ENCODE assay signal across 12 cellular contexts in the genomic region with DNA sequence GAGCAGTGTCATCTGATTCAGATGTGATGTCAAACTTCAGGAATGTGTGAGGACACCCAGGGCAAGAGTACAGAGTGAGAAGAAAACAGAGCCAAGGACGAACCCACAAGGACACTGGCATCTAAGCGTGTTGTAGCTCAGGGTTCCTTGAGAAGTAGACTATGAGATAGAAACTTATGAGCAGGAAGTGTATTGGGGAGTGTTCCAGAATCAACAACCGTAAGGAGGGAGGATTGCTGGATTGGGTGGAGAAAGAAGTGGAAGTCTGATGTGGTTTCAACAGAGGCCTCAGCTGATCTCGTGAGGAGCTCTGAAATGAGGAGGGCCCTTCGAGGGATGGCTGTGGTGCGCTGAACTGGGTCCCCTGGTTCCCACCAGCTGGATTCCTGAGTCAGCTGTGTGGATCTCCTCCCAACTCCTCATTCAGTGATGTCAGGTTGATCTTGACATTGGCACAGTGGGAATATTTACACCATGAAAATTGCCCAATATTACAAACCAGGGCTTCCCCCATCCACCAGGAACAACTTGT. TPM values are rescaled to one million over a fixed set of nuclear protein-coding genes. Genes with fewer than 3 reads are reported as not detected.
DNase-seq lines count a peak whose midpoint lies in the region; ATAC-seq and TF ChIP-seq lines count a peak whose summit lies in the region.
"Had no signal": no experiment of that assay in that cellular context is flagged by ENCODE, and none has a peak within 500 bp of the region (broad histone marks: within the 10 kb centered on the region; RNA-seq: fewer than 3 reads in every experiment).

No MANE protein-coding gene starts in this region.

- no peaks in the 10 kb centered on the region for H3K4me1 Mint-ChIP-seq in Calu3 (ENCODE audit: low read depth, unreplicated experiment)

- no peaks in the 10 kb centered on the region for H3K79me1 ChIP-seq in IMR-90 (ENCODE audit: low read depth in 1 of 2, low read length in 2 of 2)

- in situ Hi-C loops in IMR-90 (cut with MboI; ENCODE audit: low sequenced_read_pairs), result no loop called here

- no peak overlapping the region for H2AK9ac ChIP-seq in IMR-90 (replicated peaks; ENCODE audit: low read depth, low read length, poor library complexity)

- H3K56ac ChIP-seq in IMR-90 (ENCODE audit: extremely low read depth, insufficient read depth, low read length), result no peak overlapping the region

- H3K27me3 ChIP-seq in IMR-90 (ENCODE audit: control insufficient read depth, insufficient read depth, low read length) (peaks cover 7% of the 10 kb centered on the region), left lung (no peaks in the 10 kb centered on the region), tibial artery (no peaks in the 10 kb centered on the region)

- no peak overlapping the region for H4K91ac ChIP-seq in IMR-90 (ENCODE audit: insufficient read depth, low read depth, low read length)

- intact Hi-C loops in IMR-90 (cut with micrococcal nuclease) (no loop called here), left lung (cut with DNase I) (loop anchor here in 1 of 2 donors (10.0 kb wide), 1 partner anchor 78 kb away; no protein-coding TSS in a partner anchor), tibial artery (cut with DNase I; ENCODE audit: low total_unique reads) (loop anchor here (10.0 kb wide), 1 partner anchor 248 kb away; a partner anchor contains a TSS), Calu3 (cut with micrococcal nuclease; ENCODE audit: unreplicated experiment) (loop anchor here (5.0 kb wide), 1 partner anchor 156 kb away; a partner anchor contains a TSS)

- TF ChIP-seq POLR2A in IMR-90 (IDR thresholded peaks at IDR 0.05; ENCODE audit: low read depth, low read length), result no peak

- 0 out of 4 replicates have a peak overlapping the region, but pooled peaks of 1 of the 2 experiments have one; percentile 2 for H4K8ac ChIP-seq in IMR-90 (ENCODE audit: low read depth in 2 of 2, low read length in 2 of 2)

- no peaks in the 10 kb centered on the region for H3K36me3 ChIP-seq in IMR-90 (ENCODE audit: control insufficient read depth, insufficient read depth, low read length)
- no peaks in the 10 kb centered on the region for H3K36me3 ChIP-seq in left lung
- no peaks in the 10 kb centered on the region for H3K36me3 ChIP-seq in tibial artery

- H3K9me1 ChIP-seq in IMR-90 (ENCODE audit: insufficient read depth, low read length), result no peaks in the 10 kb centered on the region

- no peak for TF ChIP-seq RAD21 in IMR-90 (IDR thresholded peaks at IDR 0.05; ENCODE audit: low read length)

- POLR2A ChIA-PET in IMR-90 (lab: Charles Lee; ENCODE audit: unreplicated experiment), result no interaction called here

- peak; percentile 65 for ATAC-seq in IMR-90 (ENCODE audit: low read depth)
- peak; percentile 72 for ATAC-seq in left lung
- no peak for ATAC-seq in HG02678 (IDR thresholded peaks at IDR 0.05; ENCODE audit: unreplicated experiment)
- no peak for ATAC-seq in GM21528 (IDR thresholded peaks at IDR 0.05; ENCODE audit: low FRiP score, unreplicated experiment)

- H3K9ac ChIP-seq in IMR-90 (ENCODE audit: low read depth, low read length), result no peak overlapping the region

- dilution Hi-C loops in IMR-90 (cut with HindIII; ENCODE audit: low sequenced_read_pairs, unreplicated experiment), result no loop called here

- H3K27me3 Mint-ChIP-seq in Calu3 (ENCODE audit: unreplicated experiment), result peaks cover 24% of the 10 kb centered on the region

- WGBS in IMR-90 (ENCODE audit: extremely low coverage in 2 of 2, insufficient read length in 1 of 2), 2 experiments, result 89% methylated on average over 4 of the region's 6 CpGs; no CpG with 5 or more reads in 1 of the 2 experiments

- peak overlapping the region; percentile 28; the same call in 1 of the 2 replicates for H3K4me2 ChIP-seq in IMR-90 (ENCODE audit: low read depth, low read length)

- TF ChIP-seq CTCF in IMR-90 (conservative IDR thresholded peaks at IDR 0.05; ENCODE audit: low read depth, low read length) (no peak), epithelial cell of esophagus (IDR thresholded peaks at IDR 0.05; ENCODE audit: insufficient read depth, low read depth, low read length, missing control alignments) (no peak), left lung (IDR thresholded peaks at IDR 0.05) (no peak), tibial artery (IDR thresholded peaks at IDR 0.05) (no peak), Calu3 (IDR thresholded peaks at IDR 0.05; ENCODE audit: unreplicated experiment) (no peak)

- no peaks in the 10 kb centered on the region for H3K36me3 Mint-ChIP-seq in Calu3 (ENCODE audit: insufficient read depth, unreplicated experiment)

- no peak overlapping the region for H2BK20ac ChIP-seq in IMR-90 (ENCODE audit: low read depth, low read length)

- 0 out of 2 replicates have a peak overlapping the region, but pooled peaks have one; percentile 6 for H2AK5ac ChIP-seq in IMR-90 (ENCODE audit: low read depth, low read length)

- peaks cover 11% of the 10 kb centered on the region for H3K9me3 Mint-ChIP-seq in Calu3 (ENCODE audit: low read depth, unreplicated experiment)

- H3K27ac Mint-ChIP-seq in Calu3 (ENCODE audit: unreplicated experiment), result no peak overlapping the region
- H3K27ac Mint-ChIP-seq: activated naive CD8-positive, alpha-beta T cell treated with anti-CD3 and anti-CD28 coated beads, Interleukin-2, amount 10 ng/mL, durations not matched to agents 7 days and 5 days had no signal

- no peak overlapping the region for H4K5ac ChIP-seq in IMR-90 (ENCODE audit: low read depth, low read length)

- H2AFZ ChIP-seq in IMR-90 (replicated peaks; ENCODE audit: low read length, poor library complexity), result peak overlapping the region; percentile 74

- H2BK15ac ChIP-seq in IMR-90 (ENCODE audit: low read depth, low read length), result no peak overlapping the region

- BruUV-seq in IMR-90 (replicated peaks; lab: Mats Ljungman, UMichigan) (no TSS peak), Calu3 (replicated peaks; lab: Mats Ljungman, UMichigan) (no TSS peak)

- DNase-seq in IMR-90, result peak; percentile 23
- peak; percentile 17 for DNase-seq in epithelial cell of esophagus (ENCODE audit: low read depth)
- DNase-seq in left lung, result no peak
- peak; percentile 74 to 81 for DNase-seq in tibial artery
- no peak for DNase-seq in Calu3
- DNase-seq: activated naive CD8-positive, alpha-beta T cell treated with anti-CD3 and anti-CD28 coated beads, Interleukin-2, amount 10 ng/mL, durations not matched to agents 7 days and 5 days; KBM-7; NCI-H2107 had no signal

- no peak overlapping the region for H2BK5ac ChIP-seq in IMR-90 (ENCODE audit: low read depth, low read length, poor library complexity, severe bottlenecking)

- no peak overlapping the region for H3K4me3 ChIP-seq in IMR-90 (ENCODE audit: insufficient read depth, low read depth, low read length)
- no peak overlapping the region for H3K4me3 ChIP-seq in epithelial cell of esophagus (ENCODE audit: low read length)
- no peak overlapping the region for H3K4me3 ChIP-seq in left lung
- H3K4me3 ChIP-seq in tibial artery, result no peak overlapping the region

- H3K4me1 ChIP-seq in IMR-90 (ENCODE audit: control insufficient read depth, insufficient read depth, low read length) (peaks cover 2% of the 10 kb centered on the region; the same call in 1 of the 2 replicates), left lung (peaks cover 0 to 21% of the 10 kb centered on the region in 2 donors), tibial artery (peaks cover 0 to 45% (median 18%) of the 10 kb centered on the region in 4 donors)

- H3K27ac ChIP-seq in IMR-90 (ENCODE audit: insufficient read depth, low read length) (no peak overlapping the region), left lung (peak overlapping the region in 1 of 2 donors; percentile 48), tibial artery (peak overlapping the region; percentile 62 to 68)

- peaks cover 14% of the 10 kb centered on the region for H3K9me3 ChIP-seq in IMR-90 (ENCODE audit: control insufficient read depth, insufficient read depth, low read length)
- peaks cover 0 to 13% of the 10 kb centered on the region in 2 donors for H3K9me3 ChIP-seq in left lung
- peaks cover 0 to 10% (median 10%) of the 10 kb centered on the region in 3 donors for H3K9me3 ChIP-seq in tibial artery

- H3K23ac ChIP-seq in IMR-90 (ENCODE audit: low read depth, low read length), result no peak overlapping the region

- H2BK120ac ChIP-seq in IMR-90 (ENCODE audit: low read depth, low read length), result peak overlapping the region; percentile 6; the same call in 1 of the 2 replicates

- H3K4ac ChIP-seq in IMR-90 (ENCODE audit: low read depth, low read length), result no peak overlapping the region

- no peaks in the 10 kb centered on the region for H4K20me1 ChIP-seq in IMR-90 (ENCODE audit: insufficient read depth, low read length)

- CTCF ChIA-PET in IMR-90 (lab: Yijun Ruan, JAX) (interaction anchor here (1.0 kb wide), 1 partner anchor 14 kb away, joined by 3 read pairs; no protein-coding TSS in a partner anchor), Calu3 (lab: Charles Lee) (interaction anchor here (1.1 kb wide), 1 partner anchor 145 kb away, joined by 3 read pairs; no protein-coding TSS in a partner anchor)

- H3K4me3 Mint-ChIP-seq in Calu3 (ENCODE audit: low read depth, unreplicated experiment), result no peak overlapping the region
- H3K4me3 Mint-ChIP-seq: activated naive CD8-positive, alpha-beta T cell treated with anti-CD3 and anti-CD28 coated beads, Interleukin-2, amount 10 ng/mL, durations not matched to agents 7 days and 5 days had no signal

- H3K14ac ChIP-seq in IMR-90 (replicated peaks; ENCODE audit: low read depth, low read length), result 0 out of 2 replicates have a peak overlapping the region, but pooled peaks have one; percentile 29

- H3K18ac ChIP-seq in IMR-90 (ENCODE audit: low read depth, low read length), result no peak overlapping the region

TF ChIP-seq in IMR-90, 13 proteins besides CTCF, POLR2A, EP300 and RAD21 (continues in another document):
- TF ChIP-seq BHLHE40 (IDR thresholded peaks at IDR 0.05; ENCODE audit: low read depth, low read length) (no peak), MAFK (IDR thresholded peaks at IDR 0.05; ENCODE audit: low read depth, low read length) (no peak)

RNA-seq across cellular contexts. Expression of a gene that starts 25.7 kb away (rescaled TPM):
- total RNA-seq in IMR-90 (2012; rRNA removed), result 33.2 and 38.6 TPM in 2 replicates
- 37.2 and 41.4 TPM in 2 replicates for polyA plus RNA-seq in IMR-90 (2012; rRNA removed)
- polyA plus RNA-seq in IMR-90 (2012; cell fraction: cytosol; rRNA removed), result 20.4 and 27.1 TPM in 2 replicates
- polyA plus RNA-seq in IMR-90 (2012; cell fraction: nucleus; rRNA removed; ENCODE audit: low replicate concordance), result 24.9 and 43.2 TPM in 2 replicates
- total RNA-seq in left lung, result 100 to 1,000 TPM; 141 to 153 TPM
- total RNA-seq in Calu3 (2022), result 109 and 127 TPM in 2 replicates

RNA-seq across cellular contexts. Expression of a gene that starts 52.4 kb away (rescaled TPM):
- total RNA-seq in IMR-90 (2012; rRNA removed) (not detected in 2 replicates), left lung (under 1 TPM in 1 of 2 donors, not detected in 1; 0.03 TPM), Calu3 (2022) (not detected in 2 replicates)
- polyA plus RNA-seq in IMR-90 (2012; rRNA removed), result under 0.01 TPM in 1 of 2 replicates, not detected in the other
- polyA plus RNA-seq in IMR-90 (2012; cell fraction: cytosol; rRNA removed), result not detected in 2 replicates
- not detected in 2 replicates for polyA plus RNA-seq in IMR-90 (2012; cell fraction: nucleus; rRNA removed; ENCODE audit: low replicate concordance)
- total RNA-seq: activated CD8-positive, alpha-beta memory T cell treated with anti-CD3 and anti-CD28 coated beads for 36 hours; activated naive CD8-positive, alpha-beta T cell treated with anti-CD3 and anti-CD28 coated beads, Interleukin-2, amount 10 ng/mL, durations not matched to agents 7 days and 5 days had no signal
- polyA plus RNA-seq: neural cell had no signal

Comparison
In these comparisons a context has a peak if more than half of its experiments do, and no peak if none do; other contexts are left out.
1. ATAC-seq: peak in IMR-90 (single experiment) and left lung (single experiment); none in HG02678 (single experiment) and GM21528 (single experiment).
2. DNase-seq: peak in IMR-90 (single experiment), epithelial cell of esophagus (single experiment) and tibial artery (2 of 2); none in left lung (0 of 2) and Calu3 (single experiment).